ENCODE assay signal across 23 cellular contexts in genomic region chr1:165248969-165249571, GRCh38.
DNase-seq lines count a peak whose midpoint lies in the region; FAIRE-seq and TF ChIP-seq lines count a peak whose summit lies in the region.
"Had no signal": no experiment of that assay in that cellular context is flagged by ENCODE, and none has a peak within 500 bp of the region (broad histone marks: within the 10 kb centered on the region; RNA-seq: fewer than 3 reads in every experiment).

No MANE protein-coding gene starts in this region.

- no peak overlapping the region for H2AFZ ChIP-seq in hepatocyte

- no peaks in the 10 kb centered on the region for H3K36me3 Mint-ChIP-seq in progenitor cell of endocrine pancreas (ENCODE audit: insufficient read depth)
- H3K36me3 Mint-ChIP-seq in activated CD4-positive, alpha-beta memory T cell treated with anti-CD3 and anti-CD28 coated beads for 36 hours: no peaks in the 10 kb centered on the region
- H3K36me3 Mint-ChIP-seq: CD4-positive, CD25-positive, alpha-beta regulatory T cell; CD8-positive, alpha-beta memory T cell had no signal

- CTCF ChIA-PET in activated CD4-positive, alpha-beta memory T cell treated with anti-CD3 and anti-CD28 coated beads for 36 hours (lab: Charles Lee): no interaction called here

- intact Hi-C loops in kidney (cut with DNase I): no loop called here
- intact Hi-C loops in activated CD4-positive, alpha-beta memory T cell treated with anti-CD3 and anti-CD28 coated beads for 36 hours (cut with micrococcal nuclease): no loop called here

- H3K27ac Mint-ChIP-seq in progenitor cell of endocrine pancreas: peak overlapping the region; percentile 47
- H3K27ac Mint-ChIP-seq in activated CD4-positive, alpha-beta memory T cell treated with anti-CD3 and anti-CD28 coated beads for 36 hours: no peak overlapping the region
- H3K27ac Mint-ChIP-seq: CD8-positive, alpha-beta memory T cell had no signal

- POLR2A ChIA-PET in activated CD4-positive, alpha-beta memory T cell treated with anti-CD3 and anti-CD28 coated beads for 36 hours (lab: Charles Lee): no interaction called here

- H3K9ac ChIP-seq in liver (ENCODE audit: low read depth in 1 of 2, low read length in 2 of 2): no peak overlapping the region
- H3K9ac ChIP-seq in kidney (ENCODE audit: low read length in 2 of 2): no peak overlapping the region

- H3K27ac ChIP-seq in hepatocyte (no peak overlapping the region), liver (ENCODE audit: low read depth in 1 of 2, low read length in 2 of 2) (no peak overlapping the region), kidney (ENCODE audit: low read depth in 2 of 2, low read length in 2 of 2) (no peak overlapping the region)

- FAIRE-seq in kidney (lab: Jason Lieb, UNC): no peak
- FAIRE-seq: A204.1, D721Med, GM12892, GM18507, H1, HTR-8/SVneo had no signal

- H3K4me1 ChIP-seq in hepatocyte (ENCODE audit: insufficient read depth): no peaks in the 10 kb centered on the region
- peaks cover 3 to 22% (median 14%) of the 10 kb centered on the region in 4 donors for H3K4me1 ChIP-seq in liver (ENCODE audit: control insufficient read depth in 4 of 4, insufficient read depth in 4 of 4, low read length in 3 of 4)
- no peaks in the 10 kb centered on the region for H3K4me1 ChIP-seq in kidney (ENCODE audit: control insufficient read depth in 1 of 2, insufficient read depth in 1 of 2, low read depth in 1 of 2, low read length in 2 of 2)
- H3K4me1 ChIP-seq: BE2C, Caco-2, HAP-1 had no signal

- H3K9me3 ChIP-seq in hepatocyte (ENCODE audit: low read depth) (no peaks in the 10 kb centered on the region), liver (ENCODE audit: control insufficient read depth in 4 of 4, low read length in 3 of 4) (no peaks in the 10 kb centered on the region), kidney (ENCODE audit: control insufficient read depth in 1 of 2, low read length in 2 of 2) (no peaks in the 10 kb centered on the region)
- H3K9me3 ChIP-seq: BE2C, Caco-2, HAP-1 had no signal

- H3K4me3 ChIP-seq in hepatocyte (no peak overlapping the region), liver (ENCODE audit: low read depth in 1 of 3, low read length in 3 of 3) (no peak overlapping the region), kidney (ENCODE audit: low read length in 2 of 2) (no peak overlapping the region)
- H3K4me3 ChIP-seq: HAP-1 had no signal

- no peaks in the 10 kb centered on the region for H3K27me3 ChIP-seq in hepatocyte
- H3K27me3 ChIP-seq in liver (ENCODE audit: control insufficient read depth in 4 of 4, insufficient read depth in 4 of 4, low read length in 3 of 4): no peaks in the 10 kb centered on the region
- H3K27me3 ChIP-seq: BE2C had no signal

- DNase-seq in NCI-H69 (lab: John Stamatoyannopoulos, UW) (peak; percentile 10), hepatocyte (ENCODE audit: low spot score) (peak; percentile 21), progenitor cell of endocrine pancreas (ENCODE audit: low spot score, unreplicated experiment) (no peak), cerebellum (ENCODE audit: low spot score) (no peak), kidney (no peak), GM19240 (ENCODE audit: insufficient read length, low spot score) (no peak)
- no peak for DNase-seq in activated CD4-positive, alpha-beta memory T cell treated with anti-CD3 and anti-CD28 coated beads for 36 hours
- DNase-seq: ACHN; BE2C; C1 segment of cervical spinal cord; Caco-2; CD4-positive, CD25-positive, alpha-beta regulatory T cell; CD8-positive, alpha-beta memory T cell; GDM1; KG1 had no signal

- no peaks in the 10 kb centered on the region for H3K79me2 ChIP-seq in hepatocyte

- TF ChIP-seq RAD21 in liver (IDR thresholded peaks at IDR 0.05): peak in 1 of 2 donors; percentile 4

- no peak overlapping the region for H3K4me2 ChIP-seq in hepatocyte

- H3K9me3 Mint-ChIP-seq in progenitor cell of endocrine pancreas (ENCODE audit: low read depth): no peaks in the 10 kb centered on the region
- H3K9me3 Mint-ChIP-seq in activated CD4-positive, alpha-beta memory T cell treated with anti-CD3 and anti-CD28 coated beads for 36 hours: no peaks in the 10 kb centered on the region
- H3K9me3 Mint-ChIP-seq: CD8-positive, alpha-beta memory T cell had no signal

- TF ChIP-seq CTCF in hepatocyte (IDR thresholded peaks at IDR 0.05; ENCODE audit: poor library complexity) (no peak), liver (IDR thresholded peaks at IDR 0.05; ENCODE audit: low read depth, low read length, missing input control) (no peak), progenitor cell of endocrine pancreas (IDR thresholded peaks at IDR 0.05; ENCODE audit: unreplicated experiment) (no peak), kidney (IDR thresholded peaks at IDR 0.05; ENCODE audit: borderline replicate concordance, extremely low read depth, insufficient read depth) (no peak)

- H3K27me3 Mint-ChIP-seq in progenitor cell of endocrine pancreas: no peaks in the 10 kb centered on the region
- no peaks in the 10 kb centered on the region for H3K27me3 Mint-ChIP-seq in activated CD4-positive, alpha-beta memory T cell treated with anti-CD3 and anti-CD28 coated beads for 36 hours

- peaks cover 40% of the 10 kb centered on the region for H3K4me1 Mint-ChIP-seq in progenitor cell of endocrine pancreas (ENCODE audit: low read depth)
- H3K4me1 Mint-ChIP-seq in activated CD4-positive, alpha-beta memory T cell treated with anti-CD3 and anti-CD28 coated beads for 36 hours (ENCODE audit: low read depth): no peaks in the 10 kb centered on the region
- H3K4me1 Mint-ChIP-seq: CD4-positive, CD25-positive, alpha-beta regulatory T cell; CD8-positive, alpha-beta memory T cell had no signal

- WGBS in hepatocyte (ENCODE audit: low lambda C conversion rate, missing lambda C conversion rate): 67% methylated on average over 5 of the region's 5 CpGs
- 84% methylated on average over 5 of the region's 5 CpGs for WGBS in liver

- H3K36me3 ChIP-seq in hepatocyte (replicated peaks; ENCODE audit: insufficient read depth, low read depth) (no peaks in the 10 kb centered on the region), liver (ENCODE audit: control insufficient read depth in 4 of 4, insufficient read depth in 3 of 4, low read depth in 1 of 4, low read length in 3 of 4) (no peaks in the 10 kb centered on the region), kidney (ENCODE audit: control insufficient read depth in 1 of 2, insufficient read depth in 2 of 2, low read length in 2 of 2) (no peaks in the 10 kb centered on the region)
- H3K36me3 ChIP-seq: BE2C, HAP-1 had no signal

- no peak overlapping the region for H3K4me3 Mint-ChIP-seq in progenitor cell of endocrine pancreas (ENCODE audit: low read depth)
- H3K4me3 Mint-ChIP-seq in activated CD4-positive, alpha-beta memory T cell treated with anti-CD3 and anti-CD28 coated beads for 36 hours: no peak overlapping the region
- H3K4me3 Mint-ChIP-seq: CD4-positive, CD25-positive, alpha-beta regulatory T cell; CD8-positive, alpha-beta memory T cell had no signal

- H3K9me2 ChIP-seq in hepatocyte (replicated peaks; ENCODE audit: insufficient read depth): no peaks in the 10 kb centered on the region

- no peaks in the 10 kb centered on the region for H4K20me1 ChIP-seq in hepatocyte (ENCODE audit: insufficient read depth, poor library complexity, severe bottlenecking)

TF ChIP-seq in liver, 16 proteins besides CTCF, POLR2A, EP300 and RAD21:
- TF ChIP-seq ZBTB33 (IDR thresholded peaks at IDR 0.05): no peak
- peak; percentile 29 to 70 for TF ChIP-seq HNF4A (conservative IDR thresholded peaks at IDR 0.05)
- TF ChIP-seq MAX (IDR thresholded peaks at IDR 0.05): no peak
- no peak for TF ChIP-seq JUND (IDR thresholded peaks at IDR 0.05)
- TF ChIP-seq HNF4G (IDR thresholded peaks at IDR 0.05): peak; percentile 14

Comparison
In these comparisons a context has a peak if more than half of its experiments do, and no peak if none do; other contexts are left out.
1. DNase-seq: peak in NCI-H69 (single experiment) and hepatocyte (single experiment); none in progenitor cell of endocrine pancreas (single experiment), cerebellum (single experiment), kidney (single experiment), activated CD4-positive, alpha-beta memory T cell treated with anti-CD3 and anti-CD28 coated beads for 36 hours (single experiment) and GM19240 (single experiment).